Comparison of ENCODE assay signal across 15 cellular contexts in genomic region chr7:152402384-152403250, GRCh38. TPM values are rescaled to one million over a fixed set of nuclear protein-coding genes. Genes with fewer than 3 reads are reported as not detected.
DNase-seq lines count a peak whose midpoint lies in the region; ATAC-seq, FAIRE-seq and TF ChIP-seq lines count a peak whose summit lies in the region.
"Had no signal": no experiment of that assay in that cellular context is flagged by ENCODE, and none has a peak within 500 bp of the region (broad histone marks: within the 10 kb centered on the region; RNA-seq: fewer than 3 reads in every experiment).

No MANE protein-coding gene starts in this region.

- no peak for FAIRE-seq in D721Med (lab: Jason Lieb, UNC)
- FAIRE-seq: GM12891 had no signal

- H3K36me3 ChIP-seq in psoas muscle (ENCODE audit: insufficient read depth in 1 of 2, low read depth in 1 of 2) (no peaks in the 10 kb centered on the region), A673 (ENCODE audit: insufficient read depth, low read length, poor library complexity, severe bottlenecking) (no peaks in the 10 kb centered on the region)

- no peak overlapping the region for H3K4me3 ChIP-seq in psoas muscle
- H3K4me3 ChIP-seq in A673 (ENCODE audit: low read depth, low read length, poor library complexity, severe bottlenecking) = no peak overlapping the region
- H3K4me3 ChIP-seq: GM23338 had no signal

- H3K27me3 ChIP-seq in psoas muscle (ENCODE audit: insufficient read depth in 3 of 3, low read length in 2 of 3) = no peaks in the 10 kb centered on the region
- no peaks in the 10 kb centered on the region for H3K27me3 ChIP-seq in A673 (replicated peaks; ENCODE audit: insufficient read depth, low read depth, low read length, poor library complexity)

- TF ChIP-seq CTCF in psoas muscle (IDR thresholded peaks at IDR 0.05) = no peak
- no peak for TF ChIP-seq CTCF in D721Med (IDR thresholded peaks at IDR 0.05; ENCODE audit: insufficient read depth, missing control alignments)
- TF ChIP-seq CTCF in A673 (conservative IDR thresholded peaks at IDR 0.05; ENCODE audit: low read depth, low read length) = no peak

- no TSS peak for BruUV-seq in A673 (replicated peaks; lab: Mats Ljungman, UMichigan)

- CTCF ChIA-PET in A673 (lab: Charles Lee) = no interaction called here

- ATAC-seq in esophagus mucosa (peak; percentile 33), psoas muscle (peak; percentile 13 to 34 (median 24)), GM18907 (IDR thresholded peaks at IDR 0.05; ENCODE audit: unreplicated experiment) (no peak), GM18502 (IDR thresholded peaks at IDR 0.05; ENCODE audit: poor library complexity, unreplicated experiment) (no peak)
- ATAC-seq: GM23338 had no signal

- H3K9me3 ChIP-seq in psoas muscle = no peaks in the 10 kb centered on the region
- H3K9me3 ChIP-seq in A673 (ENCODE audit: low read depth, low read length, poor library complexity, severe bottlenecking) = peaks cover 48% of the 10 kb centered on the region

- H3K4me1 ChIP-seq in psoas muscle (peaks cover 17% of the 10 kb centered on the region), A673 (ENCODE audit: insufficient read depth, low read length, poor library complexity, severe bottlenecking) (no peaks in the 10 kb centered on the region)

- POLR2A ChIA-PET in A673 (lab: Charles Lee; ENCODE audit: low non-redundant PET) = interaction anchor here (0.6 kb wide), 1 partner anchor 27 kb away, joined by 8 read pairs; no protein-coding TSS in a partner anchor

- intact Hi-C loops in psoas muscle (cut with DNase I) (no loop called here), A673 (cut with micrococcal nuclease; ENCODE audit: unreplicated experiment) (no loop called here)

- H3K27ac ChIP-seq in psoas muscle (no peak overlapping the region), A673 (ENCODE audit: low read depth, low read length, poor library complexity, severe bottlenecking) (no peak overlapping the region)
- H3K27ac ChIP-seq: RWPE1 had no signal

- WGBS in psoas muscle, 3 donors = 51 to 57% (median 52%) methylated on average over 5 of the region's 5 CpGs

- DNase-seq in AG20443 (ENCODE audit: low spot score) (peak; percentile 18), RKO (ENCODE audit: low spot score) (peak; percentile 68), psoas muscle (no peak), D721Med (ENCODE audit: insufficient read length, low spot score) (no peak), A673 (ENCODE audit: low spot score) (no peak)
- DNase-seq: NCI-H1092, NCI-H510A treated with DMSO at 0.1 percent for 48 hours, occipital lobe, T1000 had no signal

RNA-seq across cellular contexts. Expression of gene KMT2C, which starts 33.2 kb away (rescaled TPM):
- 48.2 TPM for total RNA-seq in esophagus mucosa
- total RNA-seq in psoas muscle = 10 to 100 TPM; 45.7 to 82.3 (median 62.6) TPM
- polyA plus RNA-seq in psoas muscle = 10 to 100 TPM in 1 of 3 donors, 1 to 10 TPM in 2; 5.8 to 24.9 (median 8.8) TPM
- 52.9 and 53.1 TPM in 2 replicates for total RNA-seq in A673 (2021)

Comparison
In these comparisons a context has a peak if more than half of its experiments do, and no peak if none do; other contexts are left out.
1. DNase-seq: peak in AG20443 (single experiment) and RKO (single experiment); none in psoas muscle (0 of 2), D721Med (single experiment) and A673 (single experiment).
2. ATAC-seq: peak in esophagus mucosa (single experiment) and psoas muscle (4 of 4); none in GM18907 (single experiment) and GM18502 (single experiment).